Comparison of ENCODE assay signal across 9 cellular contexts in the genomic region with DNA sequence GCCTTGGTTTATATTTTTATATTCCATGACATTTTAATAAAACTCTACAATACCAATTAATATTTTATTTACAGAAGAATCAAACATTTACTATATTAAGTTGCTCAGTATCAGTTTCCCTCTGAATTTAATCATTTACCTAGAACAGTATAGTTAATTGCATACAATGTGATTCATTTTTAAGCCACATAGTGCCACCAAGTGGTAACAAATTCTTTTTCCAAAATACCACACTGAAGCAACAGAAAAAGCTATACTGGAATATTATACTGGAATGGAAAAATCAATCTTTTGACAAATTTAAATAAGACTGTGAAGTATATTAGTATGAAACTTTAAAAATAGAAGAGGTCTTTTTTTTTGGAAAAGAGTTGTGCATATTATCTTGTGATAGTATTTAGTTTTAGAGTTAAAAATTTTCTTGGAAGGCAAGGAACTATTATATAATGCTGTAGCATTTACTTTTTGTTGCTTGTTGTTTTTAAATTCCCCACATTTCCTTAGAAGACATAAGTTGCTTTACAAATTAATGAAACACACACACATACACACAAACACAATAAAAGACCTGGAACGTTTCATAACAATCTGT. TPM values are rescaled to one million over a fixed set of nuclear protein-coding genes. Genes with fewer than 3 reads are reported as not detected.
DNase-seq lines count a peak whose midpoint lies in the region; ATAC-seq and TF ChIP-seq lines count a peak whose summit lies in the region.
"Had no signal": no experiment of that assay in that cellular context is flagged by ENCODE, and none has a peak within 500 bp of the region (broad histone marks: within the 10 kb centered on the region; RNA-seq: fewer than 3 reads in every experiment).

No MANE protein-coding gene starts in this region.

- peak; percentile 29; the same call in 1 of the 2 replicates for TF ChIP-seq CTCF in BJ (IDR thresholded peaks at IDR 0.05; ENCODE audit: insufficient read depth, low read depth, low read length)
- no peak for TF ChIP-seq CTCF in HEK293 (tag by site-specific recombination; IDR thresholded peaks at IDR 0.05)
- TF ChIP-seq CTCF in SK-N-SH (IDR thresholded peaks at IDR 0.05), result peak; percentile 67

- POLR2A ChIA-PET in BJ (lab: Charles Lee) (no interaction called here), HEK293 (lab: Yijun Ruan, JAX) (interaction anchor here (0.6 kb wide), 1 partner anchor 1066 kb away, joined by 3 read pairs; no protein-coding TSS in a partner anchor), SK-N-SH (lab: Yijun Ruan, JAX) (no interaction called here)

- H3K36me3 ChIP-seq in BJ (ENCODE audit: control insufficient read depth, insufficient read depth, low read length), result no peaks in the 10 kb centered on the region
- peaks cover 0 to 8% of the 10 kb centered on the region in 2 experiments; a peak in 1 of 3 replicates for H3K36me3 ChIP-seq in HEK293 (ENCODE audit: control insufficient read depth in 2 of 2, insufficient read depth in 1 of 2, low read length in 2 of 2)
- peaks cover under 1 to 2% of the 10 kb centered on the region in 2 experiments for H3K36me3 ChIP-seq in SK-N-SH (replicated peaks in 1 of 2; ENCODE audit: control insufficient read depth in 1 of 2, insufficient read depth in 2 of 2, low read length in 1 of 2)
- H3K36me3 ChIP-seq: HAP-1 had no signal

- peaks cover 14% of the 10 kb centered on the region for H3F3A ChIP-seq in SK-N-SH (replicated peaks; ENCODE audit: insufficient read depth)

- CTCF ChIA-PET in BJ (lab: Yijun Ruan, JAX) (interaction anchor here (0.6 to 1.8 kb wide), 5 partner anchors 12 to 552 kb away, joined by 3 to 5 read pairs (median 3); no protein-coding TSS in a partner anchor), HEK293 (lab: Yijun Ruan, JAX) (interaction anchor here (0.6 to 4.0 kb wide), 8 partner anchors 10 to 1901 kb away, joined by 3 to 19 read pairs (median 4); no protein-coding TSS in a partner anchor), SK-N-SH (lab: Yijun Ruan, JAX) (interaction anchor here (0.6 to 2.9 kb wide), 30 partner anchors 9 to 847 kb away, joined by 3 to 32 read pairs (median 4); a partner anchor contains a TSS)

- H2AFZ ChIP-seq in SK-N-SH (ENCODE audit: low read depth), result no peak overlapping the region

- TF ChIP-seq RAD21 in SK-N-SH (IDR thresholded peaks at IDR 0.05; ENCODE audit: low read length), result peak; percentile 74

- DNase-seq in BJ (ENCODE audit: low read depth) (no peak), SK-N-SH (no peak), iris pigment epithelial cell (ENCODE audit: low read depth) (peak; percentile 17)
- no peak for DNase-seq in stimulated activated CD4-positive, alpha-beta T cell treated with anti-CD3 and anti-CD28 coated beads, Interleukin-1b, Interleukin-23, amount 100 ng/mL, for 48 hours

- no peaks in the 10 kb centered on the region for H3K27me3 ChIP-seq in BJ (ENCODE audit: control insufficient read depth, insufficient read depth, low read length)
- H3K27me3 ChIP-seq in SK-N-SH (ENCODE audit: insufficient read depth), result no peaks in the 10 kb centered on the region

- H3K27ac ChIP-seq in HEK293 (ENCODE audit: extremely low read depth, low read depth, low read length), result no peak overlapping the region
- no peak overlapping the region for H3K27ac ChIP-seq in SK-N-SH (ENCODE audit: low read depth in 2 of 2, low read length in 1 of 2)

- H3K79me2 ChIP-seq in SK-N-SH (ENCODE audit: insufficient read depth), result peaks cover 69% of the 10 kb centered on the region

- no peak for TF ChIP-seq EP300 in SK-N-SH (IDR thresholded peaks at IDR 0.05; ENCODE audit: borderline replicate concordance in 1 of 2, low read depth in 1 of 2, low read length in 1 of 2)

- H3K9me3 ChIP-seq in HEK293 (ENCODE audit: control insufficient read depth, insufficient read depth, low read depth, low read length), result no peaks in the 10 kb centered on the region
- no peaks in the 10 kb centered on the region for H3K9me3 ChIP-seq in SK-N-SH
- H3K9me3 ChIP-seq: HAP-1 had no signal

- H3K4me2 ChIP-seq in SK-N-SH, result no peak overlapping the region

- H3K4me1 ChIP-seq in HEK293 (ENCODE audit: control insufficient read depth, insufficient read depth, low read length) (no peaks in the 10 kb centered on the region), SK-N-SH (ENCODE audit: control insufficient read depth in 1 of 2, insufficient read depth in 2 of 2, low read depth in 1 of 2, low read length in 1 of 2) (no peaks in the 10 kb centered on the region; a peak in 1 of 4 replicates)

- peaks cover 62% of the 10 kb centered on the region for H4K20me1 ChIP-seq in SK-N-SH (ENCODE audit: insufficient read depth)

- ATAC-seq in HG02642 (IDR thresholded peaks at IDR 0.05; ENCODE audit: poor library complexity, unreplicated experiment) (no peak), HG02678 (IDR thresholded peaks at IDR 0.05; ENCODE audit: unreplicated experiment) (no peak), GM21447 (IDR thresholded peaks at IDR 0.05; ENCODE audit: unreplicated experiment) (no peak)

- WGBS in SK-N-SH (ENCODE audit: low lambda C conversion rate), result 14% methylated on average over 1 of the region's 1 CpG

- H3K9me2 ChIP-seq in SK-N-SH, result no peaks in the 10 kb centered on the region

- no peak overlapping the region for H3K9ac ChIP-seq in SK-N-SH

- H3K4me3 ChIP-seq in BJ (ENCODE audit: low read depth, low read length) (no peak overlapping the region), HEK293 (ENCODE audit: low read depth, low read length) (no peak overlapping the region), SK-N-SH (ENCODE audit: low read depth in 2 of 2, low read length in 1 of 2) (no peak overlapping the region)
- H3K4me3 ChIP-seq: HAP-1 had no signal

TF ChIP-seq in HEK293, 187 proteins besides CTCF, POLR2A, EP300 and RAD21:
- no peak for TF ChIP-seq ZNF623 (tag by site-specific recombination; IDR thresholded peaks at IDR 0.05)
- no peak for TF ChIP-seq REPIN1 (tag by site-specific recombination; IDR thresholded peaks at IDR 0.05; ENCODE audit: low read depth)
- TF ChIP-seq ZNF654 (tag by site-specific recombination; IDR thresholded peaks at IDR 0.05; ENCODE audit: low read depth), result peak; percentile 61
TF ChIP-seq in HEK293: peak in this region for 1.

TF ChIP-seq in SK-N-SH, 30 proteins besides CTCF, POLR2A, EP300 and RAD21:
- no peak for TF ChIP-seq FOXM1 (IDR thresholded peaks at IDR 0.05; ENCODE audit: low read depth)
- no peak for TF ChIP-seq RFX5 (IDR thresholded peaks at IDR 0.05; ENCODE audit: low read length)
- peak; percentile 41; the same call in 1 of the 2 replicates for TF ChIP-seq SMC3 (IDR thresholded peaks at IDR 0.05; ENCODE audit: low read depth, low read length)

RNA-seq across cellular contexts. Expression of a gene that starts 57.3 kb away (rescaled TPM):
- polyA plus RNA-seq in BJ (2011; rRNA removed) (7.3 and 15.5 TPM in 2 replicates), SK-N-SH (2012; rRNA removed) (5.6 and 6.8 TPM in 2 replicates)
- 21.7 and 27.1 TPM in 2 replicates for polyA minus RNA-seq in BJ (2011; rRNA and poly(A)+ RNA removed)
- polyA plus RNA-seq in SK-N-SH (2012; cell fraction: cytosol; rRNA removed), result 8.3 and 11.3 TPM in 2 replicates
- 4.1 and 11.0 TPM in 2 replicates for polyA plus RNA-seq in SK-N-SH (2012; cell fraction: nucleus; rRNA removed)
